ENCODE assay signal across 22 cellular contexts in the genomic region with DNA sequence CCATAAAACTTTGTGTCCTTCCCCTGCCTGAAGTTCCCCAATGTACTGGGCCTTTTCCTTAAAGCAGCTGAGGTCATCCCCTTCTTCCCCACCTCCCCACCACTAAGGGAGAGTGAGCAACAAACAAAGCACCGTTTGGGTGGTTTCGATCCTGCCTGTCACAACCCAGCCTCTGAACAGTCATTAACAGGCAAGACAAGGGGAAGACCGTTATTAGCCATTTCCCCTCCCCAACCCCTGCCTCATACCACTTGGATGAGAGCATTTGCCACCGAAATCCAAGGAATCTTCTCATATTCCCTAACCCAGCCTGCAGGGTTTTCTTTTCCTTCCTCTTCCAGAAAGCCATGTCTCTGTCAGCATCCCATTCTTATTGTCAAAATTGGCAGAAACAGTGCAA.
A peak's percentile ranks its signal among the peaks of the same experiment; 100 is the strongest.
DNase-seq lines count a peak whose midpoint lies in the region; ATAC-seq and TF ChIP-seq lines count a peak whose summit lies in the region.
"Had no signal": no experiment of that assay in that cellular context is flagged by ENCODE, and none has a peak within 500 bp of the region (broad histone marks: within the 10 kb centered on the region; RNA-seq: fewer than 3 reads in every experiment).

No MANE protein-coding gene starts in this region.

- peak overlapping the region; percentile 86 for H3K27ac Mint-ChIP-seq in HFFc6
- H3K27ac Mint-ChIP-seq: activated CD8-positive, alpha-beta memory T cell treated with anti-CD3 and anti-CD28 coated beads, Interleukin-2, amount 10 ng/mL, durations not matched to agents 7 days and 5 days; activated naive CD4-positive, alpha-beta T cell treated with anti-CD3 and anti-CD28 coated beads, Interleukin-2, amount 10 ng/mL, durations not matched to agents 7 days and 5 days; activated T-helper 1 cell treated with anti-CD3 and anti-CD28 coated beads, Interleukin-12 subunit alpha, Interleukin-12 subunit beta, Interleukin-2, Interleukin-4 antibody, amounts not matched to agents 30 ng/mL and 10 ng/mL and 1 ng/mL, durations not matched to agents 14 hours and 24 hours and 36 hours; H9 had no signal

- H3K36me3 Mint-ChIP-seq in HFFc6 (ENCODE audit: low read depth) = peaks cover 29% of the 10 kb centered on the region

- DNase-seq in AG08395 (ENCODE audit: low spot score) = peak; percentile 14
- DNase-seq in HFFc6 = peak; percentile 43
- peak; percentile 67 for DNase-seq in astrocyte of the hippocampus (ENCODE audit: low read depth, low spot score)
- DNase-seq in islet precursor cell = peak; percentile 78
- no peak for DNase-seq in activated CD4-positive, alpha-beta T cell treated with anti-CD3 and anti-CD28 coated beads for 1 hour
- no peak for DNase-seq in left cardiac atrium
- DNase-seq: activated CD4-positive, alpha-beta T cell treated with anti-CD3 and anti-CD28 coated beads, Interleukin-2, amount 50 U/mL, for 1 hour; activated CD8-positive, alpha-beta memory T cell treated with anti-CD3 and anti-CD28 coated beads, Interleukin-2, amount 10 ng/mL, durations not matched to agents 7 days and 5 days; activated naive CD4-positive, alpha-beta T cell treated with anti-CD3 and anti-CD28 coated beads, Interleukin-2, amount 10 ng/mL, durations not matched to agents 7 days and 5 days; BE2C; cerebellar nuclear complex; COR-L47; DMS79 treated with DMSO at 0.1 percent for 48 hours; erythroblast; H9; NCI-H1417; NCI-H2081; NCI-H226; transverse colon had no signal

- 0 out of 2 replicates have a peak, but pooled peaks cover 2% of the 10 kb centered on the region for H3K27me3 Mint-ChIP-seq in HFFc6 (ENCODE audit: insufficient read depth)
- H3K27me3 Mint-ChIP-seq: activated CD8-positive, alpha-beta memory T cell treated with anti-CD3 and anti-CD28 coated beads, Interleukin-2, amount 10 ng/mL, durations not matched to agents 7 days and 5 days; activated naive CD4-positive, alpha-beta T cell treated with anti-CD3 and anti-CD28 coated beads, Interleukin-2, amount 10 ng/mL, durations not matched to agents 7 days and 5 days had no signal

- H3K4me1 Mint-ChIP-seq in HFFc6 (ENCODE audit: low read depth) = peaks cover 53% of the 10 kb centered on the region
- H3K4me1 Mint-ChIP-seq: activated CD8-positive, alpha-beta memory T cell treated with anti-CD3 and anti-CD28 coated beads, Interleukin-2, amount 10 ng/mL, durations not matched to agents 7 days and 5 days; activated naive CD4-positive, alpha-beta T cell treated with anti-CD3 and anti-CD28 coated beads, Interleukin-2, amount 10 ng/mL, durations not matched to agents 7 days and 5 days had no signal

- peak overlapping the region; percentile 67 for H3K4me3 Mint-ChIP-seq in HFFc6
- H3K4me3 Mint-ChIP-seq: activated CD8-positive, alpha-beta memory T cell treated with anti-CD3 and anti-CD28 coated beads, Interleukin-2, amount 10 ng/mL, durations not matched to agents 7 days and 5 days; activated naive CD4-positive, alpha-beta T cell treated with anti-CD3 and anti-CD28 coated beads, Interleukin-2, amount 10 ng/mL, durations not matched to agents 7 days and 5 days; activated T-helper 1 cell treated with anti-CD3 and anti-CD28 coated beads, Interleukin-12 subunit alpha, Interleukin-12 subunit beta, Interleukin-2, Interleukin-4 antibody, amounts not matched to agents 30 ng/mL and 10 ng/mL and 1 ng/mL, durations not matched to agents 14 hours and 24 hours and 36 hours; H9 had no signal

- no peak for TF ChIP-seq CTCF in HFFc6 (IDR thresholded peaks at IDR 0.05)

- intact Hi-C loops in left cardiac atrium (cut with DNase I) = no loop called here

- no peak for ATAC-seq in HG03108 (IDR thresholded peaks at IDR 0.05; ENCODE audit: unreplicated experiment)
- ATAC-seq in HG02852 (IDR thresholded peaks at IDR 0.05; ENCODE audit: unreplicated experiment) = no peak
- ATAC-seq in left cardiac atrium = no peak
- ATAC-seq: activated CD8-positive, alpha-beta memory T cell treated with anti-CD3 and anti-CD28 coated beads, Interleukin-2, amount 10 ng/mL, durations not matched to agents 7 days and 5 days had no signal

- peaks cover 9% of the 10 kb centered on the region for H3K9me3 Mint-ChIP-seq in HFFc6
- H3K9me3 Mint-ChIP-seq: H9 had no signal

Comparison
In these comparisons a context has a peak if more than half of its experiments do, and no peak if none do; other contexts are left out.
1. DNase-seq: peak in AG08395 (single experiment), HFFc6 (single experiment), astrocyte of the hippocampus (single experiment) and islet precursor cell (single experiment); none in activated CD4-positive, alpha-beta T cell treated with anti-CD3 and anti-CD28 coated beads for 1 hour (single experiment) and left cardiac atrium (single experiment).